In genomic region chr1:229024528-229025119, GRCh38 we compare ENCODE assay signal across 10 cellular contexts.
A peak's percentile ranks its signal among the peaks of the same experiment; 100 is the strongest.
DNase-seq lines count a peak whose midpoint lies in the region; ATAC-seq, FAIRE-seq and TF ChIP-seq lines count a peak whose summit lies in the region.
"Had no signal": no experiment of that assay in that cellular context is flagged by ENCODE, and none has a peak within 500 bp of the region (broad histone marks: within the 10 kb centered on the region; RNA-seq: fewer than 3 reads in every experiment).

No MANE protein-coding gene starts in this region.

- H3K9me3 ChIP-seq in astrocyte (ENCODE audit: insufficient read depth, low read depth, low read length) (no peaks in the 10 kb centered on the region), aorta (ENCODE audit: control insufficient read depth, low read length) (no peaks in the 10 kb centered on the region)

- H3K4me3 Mint-ChIP-seq in stimulated activated naive CD8-positive, alpha-beta T cell treated with anti-CD3 and anti-CD28 coated beads, Interleukin-15, amount 100 ng/mL, for 72 hours, result no peak overlapping the region
- no peak overlapping the region for H3K4me3 Mint-ChIP-seq in astrocyte (ENCODE audit: unreplicated experiment)

- H3K36me3 ChIP-seq in astrocyte (ENCODE audit: insufficient read depth, low read length) (no peaks in the 10 kb centered on the region), kidney epithelial cell (ENCODE audit: control insufficient read depth, insufficient read depth, low read length) (no peaks in the 10 kb centered on the region), aorta (ENCODE audit: control insufficient read depth in 1 of 2, insufficient read depth in 2 of 2, low read length in 1 of 2) (no peaks in the 10 kb centered on the region)

- intact Hi-C loops in aorta (cut with DNase I), result no loop called here

- WGBS in aorta, 2 donors, result 82% methylated on average over 13 of the region's 13 CpGs

- H3K36me3 Mint-ChIP-seq in astrocyte (ENCODE audit: low read depth, unreplicated experiment), result no peaks in the 10 kb centered on the region

- peak overlapping the region in 1 of 2 donors; percentile 14 for H3K27ac Mint-ChIP-seq in stimulated activated naive CD8-positive, alpha-beta T cell treated with anti-CD3 and anti-CD28 coated beads, Interleukin-15, amount 100 ng/mL, for 72 hours
- H3K27ac Mint-ChIP-seq in astrocyte (ENCODE audit: unreplicated experiment), result no peak overlapping the region

- H3K79me2 ChIP-seq in astrocyte (ENCODE audit: insufficient read depth, low read length), result no peaks in the 10 kb centered on the region

- no peak for TF ChIP-seq CTCF in astrocyte (IDR thresholded peaks at IDR 0.05; ENCODE audit: insufficient read depth, low read depth, low read length)
- TF ChIP-seq CTCF in kidney epithelial cell (IDR thresholded peaks at IDR 0.05; ENCODE audit: insufficient read depth, low read length, poor library complexity, severe bottlenecking), result peak; percentile 11

- no peaks in the 10 kb centered on the region for H3K27me3 Mint-ChIP-seq in stimulated activated naive CD8-positive, alpha-beta T cell treated with anti-CD3 and anti-CD28 coated beads, Interleukin-15, amount 100 ng/mL, for 72 hours
- H3K27me3 Mint-ChIP-seq in astrocyte (ENCODE audit: low read depth, unreplicated experiment), result peaks cover 5% of the 10 kb centered on the region

- H3K4me1 Mint-ChIP-seq in stimulated activated naive CD8-positive, alpha-beta T cell treated with anti-CD3 and anti-CD28 coated beads, Interleukin-15, amount 100 ng/mL, for 72 hours, result peaks cover 11% of the 10 kb centered on the region
- peaks cover 11% of the 10 kb centered on the region for H3K4me1 Mint-ChIP-seq in astrocyte (ENCODE audit: low read depth, unreplicated experiment)

- no peaks in the 10 kb centered on the region for H4K20me1 ChIP-seq in astrocyte (ENCODE audit: insufficient read depth, low read length)

- H3K9me3 Mint-ChIP-seq in stimulated activated naive CD8-positive, alpha-beta T cell treated with anti-CD3 and anti-CD28 coated beads, Interleukin-15, amount 100 ng/mL, for 72 hours, result no peaks in the 10 kb centered on the region
- no peaks in the 10 kb centered on the region for H3K9me3 Mint-ChIP-seq in astrocyte (ENCODE audit: unreplicated experiment)

- H3K9ac ChIP-seq in astrocyte (ENCODE audit: low read length), result no peak overlapping the region

- H3K4me3 ChIP-seq in astrocyte (ENCODE audit: insufficient read depth, low read depth, low read length) (no peak overlapping the region), kidney epithelial cell (ENCODE audit: low read depth, low read length) (no peak overlapping the region), aorta (ENCODE audit: low read length in 2 of 2) (no peak overlapping the region)

- H3K4me2 ChIP-seq in astrocyte (ENCODE audit: low read length), result no peak overlapping the region

- no peak overlapping the region for H2AFZ ChIP-seq in astrocyte (ENCODE audit: low read depth, low read length)

- H3K27ac ChIP-seq in astrocyte (ENCODE audit: low read depth, low read length) (no peak overlapping the region), aorta (ENCODE audit: low read depth in 1 of 2, low read length in 2 of 2) (no peak overlapping the region)

- peak; percentile 14 for DNase-seq in stimulated activated naive CD8-positive, alpha-beta T cell treated with anti-CD3 and anti-CD28 coated beads, Interleukin-15, Interleukin-2, amounts not matched to agents 100 U/mL and 50 U/mL, for 24 hours
- no peak for DNase-seq in stimulated activated naive CD8-positive, alpha-beta T cell treated with anti-CD3 and anti-CD28 coated beads, Interleukin-15, amount 100 ng/mL, for 72 hours
- DNase-seq in astrocyte (ENCODE audit: low read depth) (peak; percentile 76), kidney epithelial cell (ENCODE audit: low read depth) (peak; percentile 71), aorta (peak; percentile 87 to 88), NCI-H748 treated with DMSO at 0.1 percent for 48 hours (lab: John Stamatoyannopoulos, UW) (no peak), NCI-H2107 treated with DMSO at 0.1 percent for 48 hours (lab: John Stamatoyannopoulos, UW; ENCODE audit: unreplicated experiment) (no peak)
- DNase-seq: NCI-H187 treated with DMSO at 0.1 percent for 48 hours had no signal

- H3K27me3 ChIP-seq in astrocyte (ENCODE audit: insufficient read depth, low read length) (no peaks in the 10 kb centered on the region), kidney epithelial cell (ENCODE audit: control insufficient read depth, insufficient read depth, low read length) (peaks cover 5% of the 10 kb centered on the region), aorta (ENCODE audit: control insufficient read depth in 1 of 2, insufficient read depth in 2 of 2, low read length in 1 of 2) (no peaks in the 10 kb centered on the region)

- no peak for ATAC-seq in stimulated activated naive CD8-positive, alpha-beta T cell treated with anti-CD3 and anti-CD28 coated beads, Interleukin-15, Interleukin-2, amounts not matched to agents 100 U/mL and 50 U/mL, for 24 hours
- ATAC-seq in stimulated activated naive CD8-positive, alpha-beta T cell treated with anti-CD3 and anti-CD28 coated beads, Interleukin-15, amount 100 ng/mL, for 72 hours, result no peak
- peak; percentile 82 for ATAC-seq in aorta (ENCODE audit: low FRiP score)
- no peak for ATAC-seq in HG02642 (IDR thresholded peaks at IDR 0.05; ENCODE audit: poor library complexity, unreplicated experiment)

- FAIRE-seq in astrocyte (lab: Jason Lieb, UNC), result peak; percentile 88
- FAIRE-seq: colon had no signal

- H3K4me1 ChIP-seq in astrocyte (ENCODE audit: insufficient read depth, low read length), result peaks cover 6% of the 10 kb centered on the region
- H3K4me1 ChIP-seq in aorta (ENCODE audit: control insufficient read depth in 1 of 2, insufficient read depth in 2 of 2, low read length in 2 of 2), result no peaks in the 10 kb centered on the region

Comparison
In these comparisons a context has a peak if more than half of its experiments do, and no peak if none do; other contexts are left out.
1. DNase-seq: peak in stimulated activated naive CD8-positive, alpha-beta T cell treated with anti-CD3 and anti-CD28 coated beads, Interleukin-15, Interleukin-2, amounts not matched to agents 100 U/mL and 50 U/mL, for 24 hours (single experiment), astrocyte (single experiment), kidney epithelial cell (single experiment) and aorta (2 of 2); none in stimulated activated naive CD8-positive, alpha-beta T cell treated with anti-CD3 and anti-CD28 coated beads, Interleukin-15, amount 100 ng/mL, for 72 hours (0 of 2), NCI-H748 treated with DMSO at 0.1 percent for 48 hours (single experiment) and NCI-H2107 treated with DMSO at 0.1 percent for 48 hours (single experiment).